In genomic region chr16:49276646-49277385, GRCh38 we compare ENCODE assay signal across 18 cellular contexts. TPM values are rescaled to one million over a fixed set of nuclear protein-coding genes. Genes with fewer than 3 reads are reported as not detected.
"Had no signal": no experiment of that assay in that cellular context is flagged by ENCODE, and none has a peak within 500 bp of the region (broad histone marks: within the 10 kb centered on the region; RNA-seq: fewer than 3 reads in every experiment).

No MANE protein-coding gene starts in this region.

- H3K36me3 Mint-ChIP-seq: activated naive CD8-positive, alpha-beta T cell treated with anti-CD3 and anti-CD28 coated beads for 36 hours; mesothelial cell of epicardium; natural killer cell treated with Interleukin-12 subunit alpha and Interleukin-12 subunit beta and Interleukin-15 and Interleukin-18, amount 100 ng/mL, for 72 hours had no signal

- H3K27ac Mint-ChIP-seq: activated CD4-positive, alpha-beta T cell treated with anti-CD3 and anti-CD28 coated beads for 36 hours; activated naive CD8-positive, alpha-beta T cell treated with anti-CD3 and anti-CD28 coated beads for 36 hours; mesothelial cell of epicardium; natural killer cell treated with Interleukin-12 subunit alpha and Interleukin-12 subunit beta and Interleukin-15 and Interleukin-18, amount 100 ng/mL, for 72 hours; T-helper 2 cell treated with Interferon-gamma antibody and Interleukin-4, amounts not matched to agents 5 μg/mL and 100 μg/mL, for 36 hours had no signal

- H3K4me3 ChIP-seq: body of pancreas, transverse colon, vagina had no signal

- H3K36me3 ChIP-seq: gastrocnemius medialis, heart right ventricle, lower lobe of right lung, transverse colon, vagina had no signal

- DNase-seq: activated CD4-positive, alpha-beta T cell treated with anti-CD3 and anti-CD28 coated beads for 36 hours; activated CD4-positive, alpha-beta T cell treated with anti-CD3 and anti-CD28 coated beads, Interleukin-2, amount 50 U/mL, for 48 hours; activated naive CD8-positive, alpha-beta T cell treated with anti-CD3 and anti-CD28 coated beads for 36 hours; amniotic stem cell; body of pancreas; gastrocnemius medialis; heart right ventricle; left colon; lower lobe of right lung; occipital lobe; stimulated activated CD4-positive, alpha-beta T cell treated with anti-CD3 and anti-CD28 coated beads, Interleukin-2, amount 100 ng/mL, for 24 hours; stimulated activated naive CD8-positive, alpha-beta T cell treated with anti-CD3 and anti-CD28 coated beads, Interleukin-15, Interleukin-2, amounts not matched to agents 100 U/mL and 50 U/mL, for 24 hours; transverse colon had no signal

- ATAC-seq: activated CD4-positive, alpha-beta T cell treated with anti-CD3 and anti-CD28 coated beads for 36 hours; body of pancreas; gastrocnemius medialis; heart right ventricle; left colon; lower lobe of right lung; stimulated activated naive CD8-positive, alpha-beta T cell treated with anti-CD3 and anti-CD28 coated beads, Interleukin-15, Interleukin-2, amounts not matched to agents 100 U/mL and 50 U/mL, for 24 hours had no signal

- H3K4me1 Mint-ChIP-seq: mesothelial cell of epicardium had no signal

- H3K4me3 Mint-ChIP-seq: activated CD4-positive, alpha-beta T cell treated with anti-CD3 and anti-CD28 coated beads for 36 hours; activated naive CD8-positive, alpha-beta T cell treated with anti-CD3 and anti-CD28 coated beads for 36 hours; mesothelial cell of epicardium; natural killer cell treated with Interleukin-12 subunit alpha and Interleukin-12 subunit beta and Interleukin-15 and Interleukin-18, amount 100 ng/mL, for 72 hours; T-helper 2 cell treated with Interferon-gamma antibody and Interleukin-4, amounts not matched to agents 5 μg/mL and 100 μg/mL, for 36 hours had no signal

- H3K9me3 Mint-ChIP-seq: activated naive CD8-positive, alpha-beta T cell treated with anti-CD3 and anti-CD28 coated beads for 36 hours; mesothelial cell of epicardium; T-helper 2 cell treated with Interferon-gamma antibody and Interleukin-4, amounts not matched to agents 5 μg/mL and 100 μg/mL, for 36 hours had no signal

- H3K9me3 ChIP-seq: body of pancreas, gastrocnemius medialis, heart right ventricle, lower lobe of right lung, transverse colon, vagina had no signal

- H3K27ac ChIP-seq: body of pancreas, coronary artery, gastrocnemius medialis, heart right ventricle, lower lobe of right lung, transverse colon, vagina had no signal

RNA-seq across cellular contexts. Expression of gene CBLN1, which starts 4.8 kb away (rescaled TPM):
- total RNA-seq: activated CD4-positive, alpha-beta T cell treated with anti-CD3 and anti-CD28 coated beads for 36 hours; activated naive CD8-positive, alpha-beta T cell treated with anti-CD3 and anti-CD28 coated beads for 36 hours; lower lobe of right lung; mesothelial cell of epicardium; natural killer cell treated with Interleukin-12 subunit alpha and Interleukin-12 subunit beta and Interleukin-15 and Interleukin-18, amount 100 ng/mL, for 72 hours; vagina had no signal
